Comparison of ENCODE assay signal across 1 cellular context in the genomic region with DNA sequence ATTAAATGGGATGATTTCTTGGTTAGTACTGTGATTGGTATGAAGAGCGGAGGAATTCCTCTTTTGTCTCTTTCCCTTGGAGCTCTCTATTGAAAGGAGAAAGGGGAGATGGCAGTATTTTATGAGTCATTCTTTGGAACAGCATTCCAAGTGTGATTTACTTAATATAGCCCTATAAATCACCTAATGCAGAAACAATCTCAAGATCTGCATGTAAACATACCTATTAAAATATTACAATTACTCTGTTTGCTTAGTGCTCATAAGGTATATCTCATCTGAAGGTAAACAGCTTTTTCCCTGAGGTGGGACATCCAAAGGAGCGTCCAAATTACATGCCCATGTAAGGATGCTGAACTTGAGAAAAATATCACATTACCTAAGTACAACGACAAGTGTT.
TF ChIP-seq lines count a peak whose summit lies in the region.

No MANE protein-coding gene starts in this region.

TF ChIP-seq in HEK293, 187 proteins besides CTCF, POLR2A, EP300 and RAD21 (continued from another document and continues in another):
- TF ChIP-seq ZNF16 (tag by site-specific recombination; IDR thresholded peaks at IDR 0.05; ENCODE audit: low read depth) (no peak), ZNF777 (tag by site-specific recombination; IDR thresholded peaks at IDR 0.05; ENCODE audit: borderline replicate concordance) (no peak), ZNF785 (tag by site-specific recombination; IDR thresholded peaks at IDR 0.05) (no peak), ZNF391 (tag by site-specific recombination; IDR thresholded peaks at IDR 0.05; ENCODE audit: borderline replicate concordance, low read depth) (0 out of 2 replicates have a peak, but pooled peaks have one; percentile 58), ZBTB7A (tag by site-specific recombination; IDR thresholded peaks at IDR 0.05; ENCODE audit: low read depth) (no peak; the same call in 1 of the 2 replicates), ZNF677 (tag by site-specific recombination; IDR thresholded peaks at IDR 0.05) (no peak), ZNF184 (tag by site-specific recombination; IDR thresholded peaks at IDR 0.05) (no peak), ZIC2 (tag by site-specific recombination; IDR thresholded peaks at IDR 0.05) (no peak), ZNF510 (tag by site-specific recombination; IDR thresholded peaks at IDR 0.05; ENCODE audit: insufficient replicate concordance) (no peak), ZNF302 (tag by site-specific recombination; IDR thresholded peaks at IDR 0.05; ENCODE audit: low read depth) (no peak), BCL11B (tag by site-specific recombination; IDR thresholded peaks at IDR 0.05; ENCODE audit: low read depth) (no peak), MZF1 (tag by site-specific recombination; IDR thresholded peaks at IDR 0.05; ENCODE audit: borderline replicate concordance) (no peak), ZNF366 (tag by site-specific recombination; conservative IDR thresholded peaks at IDR 0.05) (peak; percentile 97), GLIS1 (tag by site-specific recombination; IDR thresholded peaks at IDR 0.05) (peak; percentile 49), ZSCAN23 (tag by site-specific recombination; IDR thresholded peaks at IDR 0.05) (peak; percentile 86; the same call in 1 of the 2 replicates), ZNF792 (tag by site-specific recombination; IDR thresholded peaks at IDR 0.05) (no peak), KLF7 (tag by site-specific recombination; IDR thresholded peaks at IDR 0.05; ENCODE audit: borderline replicate concordance) (no peak), ZNF660 (tag by site-specific recombination; IDR thresholded peaks at IDR 0.05) (no peak), ZNF664 (tag by site-specific recombination; IDR thresholded peaks at IDR 0.05) (peak; percentile 61; the same call in 1 of the 2 replicates), EGR2 (tag by site-specific recombination; IDR thresholded peaks at IDR 0.05; ENCODE audit: low read depth) (no peak), ZNF114 (tag by site-specific recombination; IDR thresholded peaks at IDR 0.05) (no peak), ZNF571 (tag by site-specific recombination; IDR thresholded peaks at IDR 0.05) (no peak), SCRT1 (tag by site-specific recombination; IDR thresholded peaks at IDR 0.05; ENCODE audit: borderline replicate concordance) (no peak), ZNF658 (tag by site-specific recombination; IDR thresholded peaks at IDR 0.05) (no peak), ZNF548 (tag by site-specific recombination; IDR thresholded peaks at IDR 0.05) (no peak), ZNF530 (tag by site-specific recombination; IDR thresholded peaks at IDR 0.05; ENCODE audit: low read depth) (no peak), ZFP69B (tag by site-specific recombination; IDR thresholded peaks at IDR 0.05) (0 out of 2 replicates have a peak, but pooled peaks have one; percentile 11), SETDB1 (IDR thresholded peaks at IDR 0.05; ENCODE audit: insufficient read length, low read length) (no peak), TRIM28 (IDR thresholded peaks at IDR 0.05; ENCODE audit: borderline replicate concordance, low read length) (no peak; the same call in 1 of the 2 replicates), ZNF549 (tag by site-specific recombination; IDR thresholded peaks at IDR 0.05) (no peak), ZNF76 (tag by site-specific recombination; IDR thresholded peaks at IDR 0.05; ENCODE audit: borderline replicate concordance, low read depth) (no peak), ZNF138 (tag by site-specific recombination; IDR thresholded peaks at IDR 0.05; ENCODE audit: borderline replicate concordance) (no peak), ZNF529 (tag by site-specific recombination; IDR thresholded peaks at IDR 0.05; ENCODE audit: insufficient replicate concordance) (no peak), ZNF248 (tag by site-specific recombination; IDR thresholded peaks at IDR 0.05) (no peak), ZFHX2 (tag by site-specific recombination; conservative IDR thresholded peaks at IDR 0.05) (no peak), PRDM1 (tag by site-specific recombination; IDR thresholded peaks at IDR 0.05) (no peak), ZNF23 (tag by site-specific recombination; IDR thresholded peaks at IDR 0.05; ENCODE audit: borderline replicate concordance) (no peak), ZNF585B (tag by site-specific recombination; IDR thresholded peaks at IDR 0.05) (no peak), KLF16 (tag by site-specific recombination; IDR thresholded peaks at IDR 0.05) (no peak), SCRT2 (tag by site-specific recombination; IDR thresholded peaks at IDR 0.05) (0 out of 2 replicates have a peak, but pooled peaks have one; percentile 16), ZNF433 (tag by site-specific recombination; IDR thresholded peaks at IDR 0.05; ENCODE audit: low read depth) (no peak), ZNF558 (tag by site-specific recombination; IDR thresholded peaks at IDR 0.05) (no peak), ZNF791 (tag by site-specific recombination; IDR thresholded peaks at IDR 0.05) (no peak), ZNF555 (tag by site-specific recombination; conservative IDR thresholded peaks at IDR 0.05) (no peak), ZNF561 (tag by site-specific recombination; IDR thresholded peaks at IDR 0.05; ENCODE audit: borderline replicate concordance) (peak; percentile 80; the same call in 1 of the 2 replicates), ZNF214 (tag by site-specific recombination; IDR thresholded peaks at IDR 0.05; ENCODE audit: borderline replicate concordance) (no peak), ZNF426 (tag by site-specific recombination; IDR thresholded peaks at IDR 0.05) (no peak), ZNF2 (tag by site-specific recombination; IDR thresholded peaks at IDR 0.05) (peak; percentile 33; the same call in 1 of the 2 replicates), GLIS2 (tag by site-specific recombination; IDR thresholded peaks at IDR 0.05) (no peak), ZNF157 (tag by site-specific recombination; IDR thresholded peaks at IDR 0.05) (no peak), ZNF133 (tag by site-specific recombination; IDR thresholded peaks at IDR 0.05) (no peak), ZNF670 (tag by site-specific recombination; IDR thresholded peaks at IDR 0.05; ENCODE audit: low read depth) (no peak), ZNF423 (tag by site-specific recombination; IDR thresholded peaks at IDR 0.05) (no peak), KLF10 (tag by site-specific recombination; IDR thresholded peaks at IDR 0.05) (peak; percentile 83), YY2 (tag by site-specific recombination; IDR thresholded peaks at IDR 0.05) (no peak), OVOL3 (tag by site-specific recombination; IDR thresholded peaks at IDR 0.05) (peak; percentile 84; the same call in 1 of the 2 replicates), SP2 (tag by site-specific recombination; IDR thresholded peaks at IDR 0.05) (0 out of 2 replicates have a peak, but pooled peaks have one; percentile 9), ZNF335 (tag by site-specific recombination; conservative IDR thresholded peaks at IDR 0.05) (no peak), GLI4 (tag by site-specific recombination; IDR thresholded peaks at IDR 0.05) (no peak), ZFP41 (tag by site-specific recombination; IDR thresholded peaks at IDR 0.05; ENCODE audit: borderline replicate concordance) (no peak)
- TF ChIP-seq, protein P1, sequence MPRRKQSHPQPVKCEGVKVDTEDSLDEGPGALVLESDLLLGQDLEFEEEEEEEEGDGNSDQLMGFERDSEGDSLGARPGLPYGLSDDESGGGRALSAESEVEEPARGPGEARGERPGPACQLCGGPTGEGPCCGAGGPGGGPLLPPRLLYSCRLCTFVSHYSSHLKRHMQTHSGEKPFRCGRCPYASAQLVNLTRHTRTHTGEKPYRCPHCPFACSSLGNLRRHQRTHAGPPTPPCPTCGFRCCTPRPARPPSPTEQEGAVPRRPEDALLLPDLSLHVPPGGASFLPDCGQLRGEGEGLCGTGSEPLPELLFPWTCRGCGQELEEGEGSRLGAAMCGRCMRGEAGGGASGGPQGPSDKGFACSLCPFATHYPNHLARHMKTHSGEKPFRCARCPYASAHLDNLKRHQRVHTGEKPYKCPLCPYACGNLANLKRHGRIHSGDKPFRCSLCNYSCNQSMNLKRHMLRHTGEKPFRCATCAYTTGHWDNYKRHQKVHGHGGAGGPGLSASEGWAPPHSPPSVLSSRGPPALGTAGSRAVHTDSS (tag by site-specific recombination; IDR thresholded peaks at IDR 0.05): 0 out of 2 replicates have a peak, but pooled peaks have one; percentile 8
- TF ChIP-seq, protein P2, sequence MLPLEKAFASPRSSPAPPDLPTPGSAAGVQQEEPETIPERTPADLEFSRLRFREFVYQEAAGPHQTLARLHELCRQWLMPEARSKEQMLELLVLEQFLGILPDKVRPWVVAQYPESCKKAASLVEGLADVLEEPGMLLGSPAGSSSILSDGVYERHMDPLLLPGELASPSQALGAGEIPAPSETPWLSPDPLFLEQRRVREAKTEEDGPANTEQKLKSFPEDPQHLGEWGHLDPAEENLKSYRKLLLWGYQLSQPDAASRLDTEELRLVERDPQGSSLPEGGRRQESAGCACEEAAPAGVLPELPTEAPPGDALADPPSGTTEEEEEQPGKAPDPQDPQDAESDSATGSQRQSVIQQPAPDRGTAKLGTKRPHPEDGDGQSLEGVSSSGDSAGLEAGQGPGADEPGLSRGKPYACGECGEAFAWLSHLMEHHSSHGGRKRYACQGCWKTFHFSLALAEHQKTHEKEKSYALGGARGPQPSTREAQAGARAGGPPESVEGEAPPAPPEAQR (tag by site-specific recombination; IDR thresholded peaks at IDR 0.05): no peak
- TF ChIP-seq, protein P3, sequence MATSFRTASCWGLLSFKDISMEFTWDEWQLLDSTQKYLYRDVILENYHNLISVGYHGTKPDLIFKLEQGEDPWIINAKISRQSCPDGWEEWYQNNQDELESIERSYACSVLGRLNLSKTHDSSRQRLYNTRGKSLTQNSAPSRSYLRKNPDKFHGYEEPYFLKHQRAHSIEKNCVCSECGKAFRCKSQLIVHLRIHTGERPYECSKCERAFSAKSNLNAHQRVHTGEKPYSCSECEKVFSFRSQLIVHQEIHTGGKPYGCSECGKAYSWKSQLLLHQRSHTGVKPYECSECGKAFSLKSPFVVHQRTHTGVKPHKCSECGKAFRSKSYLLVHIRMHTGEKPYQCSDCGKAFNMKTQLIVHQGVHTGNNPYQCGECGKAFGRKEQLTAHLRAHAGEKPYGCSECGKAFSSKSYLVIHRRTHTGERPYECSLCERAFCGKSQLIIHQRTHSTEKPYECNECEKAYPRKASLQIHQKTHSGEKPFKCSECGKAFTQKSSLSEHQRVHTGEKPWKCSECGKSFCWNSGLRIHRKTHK (tag by site-specific recombination; IDR thresholded peaks at IDR 0.05): no peak
- TF ChIP-seq, protein P4, sequence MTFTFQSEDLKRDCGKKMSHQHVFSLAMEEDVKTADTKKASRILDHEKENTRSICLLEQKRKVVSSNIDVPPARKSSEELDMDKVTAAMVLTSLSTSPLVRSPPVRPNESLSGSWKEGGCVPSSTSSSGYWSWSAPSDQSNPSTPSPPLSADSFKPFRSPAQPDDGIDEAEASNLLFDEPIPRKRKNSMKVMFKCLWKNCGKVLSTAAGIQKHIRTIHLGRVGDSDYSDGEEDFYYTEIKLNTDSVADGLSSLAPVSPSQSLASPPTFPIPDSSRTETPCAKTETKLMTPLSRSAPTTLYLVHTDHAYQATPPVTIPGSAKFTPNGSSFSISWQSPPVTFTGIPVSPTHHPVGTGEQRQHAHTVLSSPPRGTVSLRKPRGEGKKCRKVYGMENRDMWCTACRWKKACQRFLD (tag by site-specific recombination; IDR thresholded peaks at IDR 0.05): no peak
- TF ChIP-seq, protein P5, sequence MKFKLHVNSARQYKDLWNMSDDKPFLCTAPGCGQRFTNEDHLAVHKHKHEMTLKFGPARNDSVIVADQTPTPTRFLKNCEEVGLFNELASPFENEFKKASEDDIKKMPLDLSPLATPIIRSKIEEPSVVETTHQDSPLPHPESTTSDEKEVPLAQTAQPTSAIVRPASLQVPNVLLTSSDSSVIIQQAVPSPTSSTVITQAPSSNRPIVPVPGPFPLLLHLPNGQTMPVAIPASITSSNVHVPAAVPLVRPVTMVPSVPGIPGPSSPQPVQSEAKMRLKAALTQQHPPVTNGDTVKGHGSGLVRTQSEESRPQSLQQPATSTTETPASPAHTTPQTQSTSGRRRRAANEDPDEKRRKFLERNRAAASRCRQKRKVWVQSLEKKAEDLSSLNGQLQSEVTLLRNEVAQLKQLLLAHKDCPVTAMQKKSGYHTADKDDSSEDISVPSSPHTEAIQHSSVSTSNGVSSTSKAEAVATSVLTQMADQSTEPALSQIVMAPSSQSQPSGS (tag by site-specific recombination; IDR thresholded peaks at IDR 0.05; ENCODE audit: low read depth): peak; percentile 51
- TF ChIP-seq, protein P6, sequence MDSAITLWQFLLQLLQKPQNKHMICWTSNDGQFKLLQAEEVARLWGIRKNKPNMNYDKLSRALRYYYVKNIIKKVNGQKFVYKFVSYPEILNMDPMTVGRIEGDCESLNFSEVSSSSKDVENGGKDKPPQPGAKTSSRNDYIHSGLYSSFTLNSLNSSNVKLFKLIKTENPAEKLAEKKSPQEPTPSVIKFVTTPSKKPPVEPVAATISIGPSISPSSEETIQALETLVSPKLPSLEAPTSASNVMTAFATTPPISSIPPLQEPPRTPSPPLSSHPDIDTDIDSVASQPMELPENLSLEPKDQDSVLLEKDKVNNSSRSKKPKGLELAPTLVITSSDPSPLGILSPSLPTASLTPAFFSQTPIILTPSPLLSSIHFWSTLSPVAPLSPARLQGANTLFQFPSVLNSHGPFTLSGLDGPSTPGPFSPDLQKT (IDR thresholded peaks at IDR 0.05; ENCODE audit: borderline replicate concordance, low read depth, low read length): no peak
- TF ChIP-seq, protein P7, sequence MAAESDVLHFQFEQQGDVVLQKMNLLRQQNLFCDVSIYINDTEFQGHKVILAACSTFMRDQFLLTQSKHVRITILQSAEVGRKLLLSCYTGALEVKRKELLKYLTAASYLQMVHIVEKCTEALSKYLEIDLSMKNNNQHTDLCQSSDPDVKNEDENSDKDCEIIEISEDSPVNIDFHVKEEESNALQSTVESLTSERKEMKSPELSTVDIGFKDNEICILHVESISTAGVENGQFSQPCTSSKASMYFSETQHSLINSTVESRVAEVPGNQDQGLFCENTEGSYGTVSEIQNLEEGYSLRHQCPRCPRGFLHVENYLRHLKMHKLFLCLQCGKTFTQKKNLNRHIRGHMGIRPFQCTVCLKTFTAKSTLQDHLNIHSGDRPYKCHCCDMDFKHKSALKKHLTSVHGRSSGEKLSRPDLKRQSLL (tag by site-specific recombination; IDR thresholded peaks at IDR 0.05): no peak
